ENCODE assay signal across 28 cellular contexts in the genomic region with DNA sequence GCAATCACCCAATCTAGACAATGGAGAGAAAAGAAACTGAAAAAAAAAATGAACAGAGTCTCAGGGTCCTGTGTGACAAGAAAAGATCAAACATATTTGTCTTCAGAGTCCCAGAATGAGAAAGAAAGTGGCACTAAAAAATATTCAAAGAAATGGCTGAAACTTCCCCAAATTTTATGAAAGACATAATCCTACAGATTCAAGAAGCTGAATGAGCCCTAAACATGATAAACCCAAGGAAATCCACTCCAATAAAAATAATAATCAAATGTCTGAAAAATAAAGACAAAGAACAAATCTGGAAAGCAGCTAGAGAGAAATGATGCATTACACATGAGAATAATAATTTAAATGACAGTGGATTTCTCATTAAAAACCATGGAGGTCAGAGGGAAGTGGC.
"Had no signal": no experiment of that assay in that cellular context is flagged by ENCODE, and none has a peak within 500 bp of the region (broad histone marks: within the 10 kb centered on the region; RNA-seq: fewer than 3 reads in every experiment).

No MANE protein-coding gene starts in this region.

- H3K27ac ChIP-seq: colonic mucosa, coronary artery, dorsolateral prefrontal cortex, epithelial cell of prostate, esophagus muscularis mucosa, esophagus squamous epithelium, foreskin keratinocyte, gastrocnemius medialis, gastroesophageal sphincter, heart left ventricle, heart right ventricle had no signal

- FAIRE-seq: endometrium, endothelial cell of umbilical vein, frontal cortex had no signal

- H3K27me3 Mint-ChIP-seq: dendritic cell treated with granulocyte-macrophage colony-stimulating factor and Interleukin-4, amounts not matched to agents 40 ng/mL and 50 ng/mL, for 4 days; effector memory CD8-positive, alpha-beta T cell had no signal

- H3K4me1 Mint-ChIP-seq: endodermal cell had no signal

- H3K36me3 ChIP-seq: colonic mucosa had no signal

- ATAC-seq: effector memory CD8-positive, alpha-beta T cell; esophagus mucosa; foreskin keratinocyte; gastrocnemius medialis; gastroesophageal sphincter; heart left ventricle; heart right ventricle had no signal

- H3K27ac Mint-ChIP-seq: dendritic cell treated with granulocyte-macrophage colony-stimulating factor and Interleukin-4, amounts not matched to agents 40 ng/mL and 50 ng/mL, for 4 days; effector memory CD8-positive, alpha-beta T cell; endodermal cell had no signal

- H3K4me3 Mint-ChIP-seq: dendritic cell treated with granulocyte-macrophage colony-stimulating factor and Interleukin-4, amounts not matched to agents 40 ng/mL and 50 ng/mL, for 4 days; effector memory CD8-positive, alpha-beta T cell; endodermal cell had no signal

- H3K9me3 ChIP-seq: colonic mucosa, gastrocnemius medialis had no signal

- DNase-seq: colonic mucosa; cortex of kidney; dermis blood vessel endothelial cell; dorsolateral prefrontal cortex; effector CD4-positive, alpha-beta T cell; effector CD8-positive, alpha-beta T cell; effector memory CD4-positive, alpha-beta T cell; effector memory CD8-positive, alpha-beta T cell; endodermal cell; erythroblast; esophagus squamous epithelium; foreskin fibroblast; foreskin keratinocyte; foreskin melanocyte; gastrocnemius medialis; glutamatergic neuron; head of caudate nucleus; heart left ventricle; heart right ventricle had no signal

- H3K4me1 ChIP-seq: colonic mucosa, esophagus muscularis mucosa, esophagus squamous epithelium, foreskin keratinocyte, gastrocnemius medialis, gastroesophageal sphincter, heart left ventricle, heart right ventricle had no signal

- H3K4me3 ChIP-seq: colonic mucosa, coronary artery, dorsolateral prefrontal cortex, esophagus muscularis mucosa, esophagus squamous epithelium, gastrocnemius medialis, gastroesophageal sphincter, heart left ventricle, heart right ventricle had no signal
